ENCODE assay signal across 1 cellular context in the genomic region with DNA sequence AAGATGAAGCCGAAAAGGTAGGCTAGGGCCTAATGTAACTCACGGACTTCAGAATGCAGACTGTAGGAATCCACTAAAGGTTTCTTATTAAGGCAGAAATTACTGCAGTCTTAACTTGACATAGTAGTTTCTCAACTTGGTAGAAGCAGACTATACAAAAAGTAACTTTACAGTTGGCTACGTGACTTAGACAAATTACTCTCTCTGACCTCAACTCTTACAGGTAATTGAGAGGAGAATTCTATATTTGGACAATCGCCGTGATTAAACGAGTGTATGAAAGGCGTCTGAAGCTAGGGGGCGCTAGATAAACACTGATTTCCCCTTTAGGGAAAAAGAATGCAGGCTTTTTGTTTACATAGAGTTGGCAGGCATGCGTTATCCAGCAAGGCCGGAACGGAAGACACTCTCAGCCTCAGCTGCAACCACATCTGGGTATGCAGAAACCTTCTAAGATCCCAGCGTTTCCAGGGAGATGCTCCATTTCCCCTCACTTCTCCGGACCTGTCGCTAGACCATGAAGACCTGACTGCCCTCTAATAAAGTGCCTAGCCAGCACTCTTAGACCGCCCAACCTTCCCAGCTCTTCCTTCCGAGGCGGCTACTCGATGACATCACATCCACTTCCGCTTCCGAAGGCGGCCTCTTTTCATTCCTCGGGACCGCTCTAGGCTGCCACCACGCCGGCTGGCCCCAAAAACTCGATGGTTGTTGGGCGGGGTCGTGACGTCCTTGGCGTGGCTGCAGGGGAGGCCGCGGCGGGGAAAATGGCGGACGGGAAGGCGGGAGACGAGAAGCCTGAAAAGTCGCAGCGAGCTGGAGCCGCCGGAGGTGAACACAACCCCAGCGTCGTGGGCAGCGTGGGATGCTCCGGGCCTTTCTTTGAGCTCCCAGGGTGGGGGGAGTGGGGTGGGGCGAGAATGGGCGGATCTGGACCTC.
TF ChIP-seq lines count a peak whose summit lies in the region.

TSS of gene PCNP (plus strand) at position 732 of the 939 bp plus-strand sequence. CDS start at position 768, 36 bp downstream.

TF ChIP-seq in HepG2, 621 proteins besides CTCF, POLR2A, EP300 and RAD21 (continued from another document and continues in another):
- TF ChIP-seq SNAI1 (CRISPR knock-in tag; IDR thresholded peaks at IDR 0.05; ENCODE audit: borderline replicate concordance): 0 out of 2 replicates have a peak, but pooled peaks have one; percentile 92
- TF ChIP-seq CERS6 (CRISPR knock-in tag; IDR thresholded peaks at IDR 0.05): no peak
- TF ChIP-seq SMAD9 (CRISPR knock-in tag; IDR thresholded peaks at IDR 0.05): no peak
- TF ChIP-seq FIP1L1 (IDR thresholded peaks at IDR 0.05; ENCODE audit: borderline replicate concordance, insufficient read depth, low read depth, low read length): no peak
- TF ChIP-seq KDM4B (CRISPR knock-in tag; IDR thresholded peaks at IDR 0.05): no peak; the same call in 1 of the 2 replicates
- TF ChIP-seq ZBTB38 (CRISPR knock-in tag; IDR thresholded peaks at IDR 0.05): peak; percentile 72
- TF ChIP-seq, protein P1, sequence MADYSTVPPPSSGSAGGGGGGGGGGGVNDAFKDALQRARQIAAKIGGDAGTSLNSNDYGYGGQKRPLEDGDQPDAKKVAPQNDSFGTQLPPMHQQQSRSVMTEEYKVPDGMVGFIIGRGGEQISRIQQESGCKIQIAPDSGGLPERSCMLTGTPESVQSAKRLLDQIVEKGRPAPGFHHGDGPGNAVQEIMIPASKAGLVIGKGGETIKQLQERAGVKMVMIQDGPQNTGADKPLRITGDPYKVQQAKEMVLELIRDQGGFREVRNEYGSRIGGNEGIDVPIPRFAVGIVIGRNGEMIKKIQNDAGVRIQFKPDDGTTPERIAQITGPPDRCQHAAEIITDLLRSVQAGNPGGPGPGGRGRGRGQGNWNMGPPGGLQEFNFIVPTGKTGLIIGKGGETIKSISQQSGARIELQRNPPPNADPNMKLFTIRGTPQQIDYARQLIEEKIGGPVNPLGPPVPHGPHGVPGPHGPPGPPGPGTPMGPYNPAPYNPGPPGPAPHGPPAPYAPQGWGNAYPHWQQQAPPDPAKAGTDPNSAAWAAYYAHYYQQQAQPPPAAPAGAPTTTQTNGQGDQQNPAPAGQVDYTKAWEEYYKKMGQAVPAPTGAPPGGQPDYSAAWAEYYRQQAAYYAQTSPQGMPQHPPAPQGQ (CRISPR knock-in tag; IDR thresholded peaks at IDR 0.05; ENCODE audit: borderline replicate concordance): no peak
- peak; percentile 56 for TF ChIP-seq HCFC1 (IDR thresholded peaks at IDR 0.05; ENCODE audit: low read depth, low read length)
- 0 out of 2 replicates have a peak, but pooled peaks have one; percentile 16 for TF ChIP-seq GATA4 (IDR thresholded peaks at IDR 0.05; ENCODE audit: borderline replicate concordance, low read depth)
- peak; percentile 75; the same call in 1 of the 2 replicates for TF ChIP-seq ZMAT3 (CRISPR knock-in tag; conservative IDR thresholded peaks at IDR 0.05)
- TF ChIP-seq ZSCAN25 (CRISPR knock-in tag; IDR thresholded peaks at IDR 0.05): peak; percentile 95
- TF ChIP-seq ZNF274 (CRISPR knock-in tag; IDR thresholded peaks at IDR 0.05): peak; percentile 20; the same call in 1 of the 2 replicates
- TF ChIP-seq ZNF432 (CRISPR knock-in tag; IDR thresholded peaks at IDR 0.05; ENCODE audit: borderline replicate concordance): no peak
- no peak for TF ChIP-seq ZNF121 (CRISPR knock-in tag; IDR thresholded peaks at IDR 0.05)
- no peak; the same call in 1 of the 2 replicates for TF ChIP-seq ELF3 (CRISPR knock-in tag; IDR thresholded peaks at IDR 0.05)
- TF ChIP-seq ZNF333 (CRISPR knock-in tag; IDR thresholded peaks at IDR 0.05; ENCODE audit: borderline replicate concordance): no peak
- TF ChIP-seq ZHX1 (CRISPR knock-in tag; IDR thresholded peaks at IDR 0.05; ENCODE audit: low read depth): peak; percentile 71
- TF ChIP-seq ZBTB49 (CRISPR knock-in tag; IDR thresholded peaks at IDR 0.05; ENCODE audit: borderline replicate concordance): no peak
- no peak for TF ChIP-seq MTA3 (CRISPR knock-in tag; IDR thresholded peaks at IDR 0.05)
- no peak for TF ChIP-seq BHLHE40 (IDR thresholded peaks at IDR 0.05; ENCODE audit: low read length)
- peak; percentile 62 for TF ChIP-seq ZNF143 (CRISPR knock-in tag; IDR thresholded peaks at IDR 0.05)
- TF ChIP-seq NFRKB (IDR thresholded peaks at IDR 0.05): peak; percentile 46; the same call in 1 of the 2 replicates
- TF ChIP-seq ZBTB21 (CRISPR knock-in tag; IDR thresholded peaks at IDR 0.05): peak; percentile 86; the same call in 1 of the 2 replicates
- TF ChIP-seq ZNF569 (CRISPR knock-in tag; IDR thresholded peaks at IDR 0.05; ENCODE audit: borderline replicate concordance): 0 out of 2 replicates have a peak, but pooled peaks have one; percentile 62
- TF ChIP-seq, protein P2, sequence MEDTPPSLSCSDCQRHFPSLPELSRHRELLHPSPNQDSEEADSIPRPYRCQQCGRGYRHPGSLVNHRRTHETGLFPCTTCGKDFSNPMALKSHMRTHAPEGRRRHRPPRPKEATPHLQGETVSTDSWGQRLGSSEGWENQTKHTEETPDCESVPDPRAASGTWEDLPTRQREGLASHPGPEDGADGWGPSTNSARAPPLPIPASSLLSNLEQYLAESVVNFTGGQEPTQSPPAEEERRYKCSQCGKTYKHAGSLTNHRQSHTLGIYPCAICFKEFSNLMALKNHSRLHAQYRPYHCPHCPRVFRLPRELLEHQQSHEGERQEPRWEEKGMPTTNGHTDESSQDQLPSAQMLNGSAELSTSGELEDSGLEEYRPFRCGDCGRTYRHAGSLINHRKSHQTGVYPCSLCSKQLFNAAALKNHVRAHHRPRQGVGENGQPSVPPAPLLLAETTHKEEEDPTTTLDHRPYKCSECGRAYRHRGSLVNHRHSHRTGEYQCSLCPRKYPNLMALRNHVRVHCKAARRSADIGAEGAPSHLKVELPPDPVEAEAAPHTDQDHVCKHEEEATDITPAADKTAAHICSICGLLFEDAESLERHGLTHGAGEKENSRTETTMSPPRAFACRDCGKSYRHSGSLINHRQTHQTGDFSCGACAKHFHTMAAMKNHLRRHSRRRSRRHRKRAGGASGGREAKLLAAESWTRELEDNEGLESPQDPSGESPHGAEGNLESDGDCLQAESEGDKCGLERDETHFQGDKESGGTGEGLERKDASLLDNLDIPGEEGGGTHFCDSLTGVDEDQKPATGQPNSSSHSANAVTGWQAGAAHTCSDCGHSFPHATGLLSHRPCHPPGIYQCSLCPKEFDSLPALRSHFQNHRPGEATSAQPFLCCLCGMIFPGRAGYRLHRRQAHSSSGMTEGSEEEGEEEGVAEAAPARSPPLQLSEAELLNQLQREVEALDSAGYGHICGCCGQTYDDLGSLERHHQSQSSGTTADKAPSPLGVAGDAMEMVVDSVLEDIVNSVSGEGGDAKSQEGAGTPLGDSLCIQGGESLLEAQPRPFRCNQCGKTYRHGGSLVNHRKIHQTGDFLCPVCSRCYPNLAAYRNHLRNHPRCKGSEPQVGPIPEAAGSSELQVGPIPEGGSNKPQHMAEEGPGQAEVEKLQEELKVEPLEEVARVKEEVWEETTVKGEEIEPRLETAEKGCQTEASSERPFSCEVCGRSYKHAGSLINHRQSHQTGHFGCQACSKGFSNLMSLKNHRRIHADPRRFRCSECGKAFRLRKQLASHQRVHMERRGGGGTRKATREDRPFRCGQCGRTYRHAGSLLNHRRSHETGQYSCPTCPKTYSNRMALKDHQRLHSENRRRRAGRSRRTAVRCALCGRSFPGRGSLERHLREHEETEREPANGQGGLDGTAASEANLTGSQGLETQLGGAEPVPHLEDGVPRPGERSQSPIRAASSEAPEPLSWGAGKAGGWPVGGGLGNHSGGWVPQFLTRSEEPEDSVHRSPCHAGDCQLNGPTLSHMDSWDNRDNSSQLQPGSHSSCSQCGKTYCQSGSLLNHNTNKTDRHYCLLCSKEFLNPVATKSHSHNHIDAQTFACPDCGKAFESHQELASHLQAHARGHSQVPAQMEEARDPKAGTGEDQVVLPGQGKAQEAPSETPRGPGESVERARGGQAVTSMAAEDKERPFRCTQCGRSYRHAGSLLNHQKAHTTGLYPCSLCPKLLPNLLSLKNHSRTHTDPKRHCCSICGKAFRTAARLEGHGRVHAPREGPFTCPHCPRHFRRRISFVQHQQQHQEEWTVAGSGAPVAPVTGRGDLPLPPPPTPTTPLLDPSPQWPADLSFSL (CRISPR knock-in tag; IDR thresholded peaks at IDR 0.05): no peak
- 0 out of 2 replicates have a peak, but pooled peaks have one; percentile 36 for TF ChIP-seq PRMT3 (CRISPR knock-in tag; IDR thresholded peaks at IDR 0.05; ENCODE audit: borderline replicate concordance, low read depth)
- peak; percentile 75; the same call in 1 of the 2 replicates for TF ChIP-seq HOMEZ (CRISPR knock-in tag; IDR thresholded peaks at IDR 0.05; ENCODE audit: low read depth)
- TF ChIP-seq, protein P3, sequence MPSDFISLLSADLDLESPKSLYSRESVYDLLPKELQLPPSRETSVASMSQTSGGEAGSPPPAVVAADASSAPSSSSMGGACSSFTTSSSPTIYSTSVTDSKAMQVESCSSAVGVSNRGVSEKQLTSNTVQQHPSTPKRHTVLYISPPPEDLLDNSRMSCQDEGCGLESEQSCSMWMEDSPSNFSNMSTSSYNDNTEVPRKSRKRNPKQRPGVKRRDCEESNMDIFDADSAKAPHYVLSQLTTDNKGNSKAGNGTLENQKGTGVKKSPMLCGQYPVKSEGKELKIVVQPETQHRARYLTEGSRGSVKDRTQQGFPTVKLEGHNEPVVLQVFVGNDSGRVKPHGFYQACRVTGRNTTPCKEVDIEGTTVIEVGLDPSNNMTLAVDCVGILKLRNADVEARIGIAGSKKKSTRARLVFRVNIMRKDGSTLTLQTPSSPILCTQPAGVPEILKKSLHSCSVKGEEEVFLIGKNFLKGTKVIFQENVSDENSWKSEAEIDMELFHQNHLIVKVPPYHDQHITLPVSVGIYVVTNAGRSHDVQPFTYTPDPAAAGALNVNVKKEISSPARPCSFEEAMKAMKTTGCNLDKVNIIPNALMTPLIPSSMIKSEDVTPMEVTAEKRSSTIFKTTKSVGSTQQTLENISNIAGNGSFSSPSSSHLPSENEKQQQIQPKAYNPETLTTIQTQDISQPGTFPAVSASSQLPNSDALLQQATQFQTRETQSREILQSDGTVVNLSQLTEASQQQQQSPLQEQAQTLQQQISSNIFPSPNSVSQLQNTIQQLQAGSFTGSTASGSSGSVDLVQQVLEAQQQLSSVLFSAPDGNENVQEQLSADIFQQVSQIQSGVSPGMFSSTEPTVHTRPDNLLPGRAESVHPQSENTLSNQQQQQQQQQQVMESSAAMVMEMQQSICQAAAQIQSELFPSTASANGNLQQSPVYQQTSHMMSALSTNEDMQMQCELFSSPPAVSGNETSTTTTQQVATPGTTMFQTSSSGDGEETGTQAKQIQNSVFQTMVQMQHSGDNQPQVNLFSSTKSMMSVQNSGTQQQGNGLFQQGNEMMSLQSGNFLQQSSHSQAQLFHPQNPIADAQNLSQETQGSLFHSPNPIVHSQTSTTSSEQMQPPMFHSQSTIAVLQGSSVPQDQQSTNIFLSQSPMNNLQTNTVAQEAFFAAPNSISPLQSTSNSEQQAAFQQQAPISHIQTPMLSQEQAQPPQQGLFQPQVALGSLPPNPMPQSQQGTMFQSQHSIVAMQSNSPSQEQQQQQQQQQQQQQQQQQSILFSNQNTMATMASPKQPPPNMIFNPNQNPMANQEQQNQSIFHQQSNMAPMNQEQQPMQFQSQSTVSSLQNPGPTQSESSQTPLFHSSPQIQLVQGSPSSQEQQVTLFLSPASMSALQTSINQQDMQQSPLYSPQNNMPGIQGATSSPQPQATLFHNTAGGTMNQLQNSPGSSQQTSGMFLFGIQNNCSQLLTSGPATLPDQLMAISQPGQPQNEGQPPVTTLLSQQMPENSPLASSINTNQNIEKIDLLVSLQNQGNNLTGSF (CRISPR knock-in tag; IDR thresholded peaks at IDR 0.05): no peak
